19 cellular contexts compared by ENCODE assay signal in the genomic region with DNA sequence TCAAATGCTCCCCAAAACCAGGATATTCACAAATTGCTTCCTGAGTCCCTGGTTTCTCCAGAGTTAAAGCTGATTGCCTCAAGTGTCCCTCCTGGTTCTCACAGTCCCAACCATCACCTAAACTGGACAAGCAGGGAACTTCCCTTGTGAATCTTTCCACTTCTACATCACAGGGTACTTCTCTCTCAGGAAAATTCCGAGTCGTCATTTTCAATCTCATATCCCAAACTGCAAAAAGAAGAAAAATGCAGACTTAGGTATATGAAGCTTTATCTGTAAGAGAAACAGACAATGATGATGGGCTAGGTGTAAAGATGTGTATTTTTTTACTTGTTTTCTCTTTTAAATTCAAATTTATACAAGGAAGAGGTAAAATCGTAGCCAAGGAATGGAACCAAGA. TPM values are rescaled to one million over a fixed set of nuclear protein-coding genes. Genes with fewer than 3 reads are reported as not detected.
A peak's percentile ranks its signal among the peaks of the same experiment; 100 is the strongest.
DNase-seq lines count a peak whose midpoint lies in the region; ATAC-seq and TF ChIP-seq lines count a peak whose summit lies in the region.
"Had no signal": no experiment of that assay in that cellular context is flagged by ENCODE, and none has a peak within 500 bp of the region (broad histone marks: within the 10 kb centered on the region; RNA-seq: fewer than 3 reads in every experiment).

No MANE protein-coding gene starts in this region.

- 98% methylated on average over 3 of the region's 3 CpGs for WGBS in right cardiac atrium
- 93% methylated on average over 3 of the region's 3 CpGs; no CpG with 5 or more reads in 1 of the 2 experiments for WGBS in endodermal cell (ENCODE audit: insufficient coverage in 1 of 2, insufficient read length in 1 of 2), 2 experiments

- intact Hi-C loops in right cardiac atrium (cut with DNase I) (no loop called here), left cardiac atrium (cut with DNase I) (no loop called here)

- H3K4me3 ChIP-seq in right cardiac atrium (ENCODE audit: low read length), result peak overlapping the region; percentile 25
- peak overlapping the region; percentile 63 for H3K4me3 ChIP-seq in endodermal cell (ENCODE audit: low read length)
- peak overlapping the region; percentile 44 to 70 for H3K4me3 ChIP-seq in muscle layer of duodenum (ENCODE audit: low read depth in 1 of 2, low read length in 2 of 2)
- H3K4me3 ChIP-seq: SJSA1 had no signal

- H3K4me1 Mint-ChIP-seq in endodermal cell, result no peaks in the 10 kb centered on the region
- H3K4me1 Mint-ChIP-seq: CD14-positive monocyte, IgD-negative memory B cell had no signal

- no peak for TF ChIP-seq CTCF in endodermal cell (conservative IDR thresholded peaks at IDR 0.05)

- H3K27ac ChIP-seq in right cardiac atrium (ENCODE audit: low read length) (no peak overlapping the region), endodermal cell (ENCODE audit: low read depth, low read length) (no peak overlapping the region), muscle layer of duodenum (ENCODE audit: low read length) (no peak overlapping the region)
- H3K27ac ChIP-seq: 22Rv1, RWPE1, SJSA1 had no signal

- H3K36me3 ChIP-seq in endodermal cell (ENCODE audit: control insufficient read depth, insufficient read depth, low read length) (peaks cover 75% of the 10 kb centered on the region), muscle layer of duodenum (ENCODE audit: control insufficient read depth in 1 of 2, insufficient read depth in 2 of 2, low read length in 2 of 2) (peaks cover 39 to 88% of the 10 kb centered on the region in 2 donors)

- DNase-seq in right cardiac atrium, result no peak
- DNase-seq in left cardiac atrium, result no peak
- DNase-seq in endodermal cell, result no peak
- no peak for DNase-seq in NCI-H2227 (lab: John Stamatoyannopoulos, UW; ENCODE audit: unreplicated experiment)
- no peak for DNase-seq in stimulated activated CD4-positive, alpha-beta T cell treated with anti-CD3 and anti-CD28 coated beads, Interleukin-1b, Interleukin-23, amount 100 ng/mL, for 48 hours
- no peak for DNase-seq in CD1c-positive myeloid dendritic cell (ENCODE audit: extremely low spot score)
- no peak for DNase-seq in NCI-H446 (lab: John Stamatoyannopoulos, UW)
- DNase-seq: DMS79 treated with DMSO at 0.1 percent for 48 hours, H7, NCI-H1417 treated with DMSO at 0.1 percent for 48 hours, NCI-H2081, NCI-H526 had no signal

- peaks cover 100% of the 10 kb centered on the region for H3K9me3 Mint-ChIP-seq in endodermal cell

- peaks cover 85% of the 10 kb centered on the region for H3K36me3 Mint-ChIP-seq in endodermal cell (ENCODE audit: low read depth)

- H3K27me3 Mint-ChIP-seq in endodermal cell (ENCODE audit: insufficient read depth), result no peaks in the 10 kb centered on the region
- H3K27me3 Mint-ChIP-seq: IgD-negative memory B cell had no signal

- ATAC-seq in right cardiac atrium (no peak), left cardiac atrium (no peak)

- H3K4me3 Mint-ChIP-seq in endodermal cell, result no peak overlapping the region
- H3K4me3 Mint-ChIP-seq: CD14-positive monocyte had no signal

- H3K27ac Mint-ChIP-seq in endodermal cell, result no peak overlapping the region
- H3K27ac Mint-ChIP-seq: CD14-positive monocyte had no signal

- H3K9me3 ChIP-seq in right cardiac atrium (ENCODE audit: control insufficient read depth, low read length) (peaks cover 62% of the 10 kb centered on the region), endodermal cell (ENCODE audit: control insufficient read depth, low read length) (peaks cover 100% of the 10 kb centered on the region), muscle layer of duodenum (ENCODE audit: control insufficient read depth in 1 of 2, low read length in 2 of 2) (peaks cover 82 to 100% of the 10 kb centered on the region in 2 donors)

- no peaks in the 10 kb centered on the region for H3K4me1 ChIP-seq in right cardiac atrium (ENCODE audit: control insufficient read depth, insufficient read depth, low read length)
- no peaks in the 10 kb centered on the region for H3K4me1 ChIP-seq in endodermal cell (ENCODE audit: control insufficient read depth, insufficient read depth, low read length)
- no peaks in the 10 kb centered on the region for H3K4me1 ChIP-seq in muscle layer of duodenum (ENCODE audit: control insufficient read depth in 1 of 2, insufficient read depth in 2 of 2, low read length in 2 of 2)
- H3K4me1 ChIP-seq: SJSA1 had no signal

- H3K9ac ChIP-seq in endodermal cell (ENCODE audit: extremely low read depth, low read length, poor library complexity, severe bottlenecking), result no peak overlapping the region

- H3K27me3 ChIP-seq in right cardiac atrium (ENCODE audit: control insufficient read depth, insufficient read depth) (no peaks in the 10 kb centered on the region), endodermal cell (ENCODE audit: control insufficient read depth, insufficient read depth, low read length, poor library complexity, severe bottlenecking) (no peaks in the 10 kb centered on the region), muscle layer of duodenum (ENCODE audit: low read depth, low read length) (no peaks in the 10 kb centered on the region)
- H3K27me3 ChIP-seq: SJSA1 had no signal

RNA-seq across cellular contexts. Expression of gene ZNF329, which starts 21.3 kb away (rescaled TPM):
- total RNA-seq in right cardiac atrium, result 10 to 100 TPM in 2 of 4 donors, 1 to 10 TPM in 2; 7.8 to 10.3 (median 9.6) TPM
- 4.8 TPM for polyA plus RNA-seq in right cardiac atrium
- total RNA-seq in left cardiac atrium, result 1 to 10 TPM; 7.0 to 8.8 TPM
- total RNA-seq in endodermal cell, result 10 to 100 TPM; 16.7 to 24.7 TPM
- polyA plus RNA-seq in endodermal cell (2013, experiment 1 of 2), result 11.6 TPM
- polyA plus RNA-seq in endodermal cell (2013, experiment 2 of 2), result 11.4 TPM

RNA-seq across cellular contexts. Expression of gene ZSCAN18, which starts 31.3 kb away (rescaled TPM):
- total RNA-seq in right cardiac atrium (10 to 100 TPM; 69.9 to 89.7 (median 86.4) TPM), left cardiac atrium (10 to 100 TPM; 54.0 to 60.9 TPM), endodermal cell (100 to 1,000 TPM in 1 of 2 donors, 10 to 100 TPM in 1; 68.2 to 112 TPM)
- 63.7 TPM for polyA plus RNA-seq in right cardiac atrium
- 94.4 TPM for polyA plus RNA-seq in endodermal cell (2013, experiment 1 of 2)
- 74.3 TPM for polyA plus RNA-seq in endodermal cell (2013, experiment 2 of 2)
- total RNA-seq: OCI-LY7 had no signal

RNA-seq across cellular contexts. Expression of gene ZNF274, which starts 53.6 kb away (rescaled TPM):
- 10 to 100 TPM; 19.1 to 24.8 (median 22.4) TPM for total RNA-seq in right cardiac atrium
- polyA plus RNA-seq in right cardiac atrium, result 14.4 TPM
- total RNA-seq in left cardiac atrium, result 10 to 100 TPM; 20.9 to 28.3 TPM
- 10 to 100 TPM; 23.2 to 24.9 TPM for total RNA-seq in endodermal cell
- polyA plus RNA-seq in endodermal cell (2013, experiment 1 of 2), result 23.4 TPM
- 23.2 TPM for polyA plus RNA-seq in endodermal cell (2013, experiment 2 of 2)
